In genomic region chr1:182261655-182262054, GRCh38 we compare ENCODE assay signal across 19 cellular contexts.
DNase-seq lines count a peak whose midpoint lies in the region; ATAC-seq and TF ChIP-seq lines count a peak whose summit lies in the region.
"Had no signal": no experiment of that assay in that cellular context is flagged by ENCODE, and none has a peak within 500 bp of the region (broad histone marks: within the 10 kb centered on the region; RNA-seq: fewer than 3 reads in every experiment).

No MANE protein-coding gene starts in this region.

- no peaks in the 10 kb centered on the region for H3K79me2 ChIP-seq in KMS-11 (ENCODE audit: insufficient read depth, low read depth)

- peaks cover 33% of the 10 kb centered on the region for H3K4me1 Mint-ChIP-seq in CD8-positive, alpha-beta T cell (ENCODE audit: low read depth)
- peaks cover 45% of the 10 kb centered on the region for H3K4me1 Mint-ChIP-seq in central memory CD8-positive, alpha-beta T cell
- peaks cover 0 to 14% of the 10 kb centered on the region in 2 donors for H3K4me1 Mint-ChIP-seq in stimulated activated naive B cell treated with anti-CD40 and anti-IgM and Interleukin-4, amounts not matched to agents 10 μg/mL and 1 μg/mL and 100 μg/mL, for 72 hours

- no peaks in the 10 kb centered on the region for H3K36me3 ChIP-seq in CD8-positive, alpha-beta T cell (ENCODE audit: insufficient read depth, low read length)
- no peaks in the 10 kb centered on the region for H3K36me3 ChIP-seq in KMS-11 (ENCODE audit: insufficient read depth)
- H3K36me3 ChIP-seq in aorta (ENCODE audit: control insufficient read depth in 1 of 2, insufficient read depth in 2 of 2, low read length in 1 of 2), result no peaks in the 10 kb centered on the region
- H3K36me3 ChIP-seq: BLaER1, HAP-1 had no signal

- ATAC-seq in CD8-positive, alpha-beta T cell, result no peak
- ATAC-seq in GM19023 (IDR thresholded peaks at IDR 0.05; ENCODE audit: unreplicated experiment) (peak; percentile 42), aorta (ENCODE audit: low FRiP score) (no peak)
- no peak for ATAC-seq in central memory CD8-positive, alpha-beta T cell (replicated peaks; ENCODE audit: extremely low read depth, poor library complexity, severe bottlenecking)
- no peak for ATAC-seq in stimulated activated naive B cell treated with anti-CD40 and anti-IgM and Interleukin-4, amounts not matched to agents 10 μg/mL and 1 μg/mL and 100 μg/mL, for 72 hours (replicated peaks)
- ATAC-seq: Panc1, Right ventricle myocardium inferior had no signal

- no peaks in the 10 kb centered on the region for H4K20me1 ChIP-seq in KMS-11 (ENCODE audit: insufficient read depth)
- H4K20me1 ChIP-seq: BLaER1 had no signal

- H3K27ac ChIP-seq in CD8-positive, alpha-beta T cell (ENCODE audit: low read depth, low read length), result no peak overlapping the region
- H3K27ac ChIP-seq in KMS-11 (peak overlapping the region; percentile 86), aorta (ENCODE audit: low read depth in 1 of 2, low read length in 2 of 2) (no peak overlapping the region)
- H3K27ac ChIP-seq: BLaER1, GM23248 had no signal

- H3K4me3 Mint-ChIP-seq in CD8-positive, alpha-beta T cell, result no peak overlapping the region
- no peak overlapping the region for H3K4me3 Mint-ChIP-seq in central memory CD8-positive, alpha-beta T cell
- no peak overlapping the region for H3K4me3 Mint-ChIP-seq in stimulated activated naive B cell treated with anti-CD40 and anti-IgM and Interleukin-4, amounts not matched to agents 10 μg/mL and 1 μg/mL and 100 μg/mL, for 72 hours
- H3K4me3 Mint-ChIP-seq: CD8-positive, alpha-beta memory T cell had no signal

- H3K27ac Mint-ChIP-seq in CD8-positive, alpha-beta T cell, result peak overlapping the region; percentile 50
- peak overlapping the region; percentile 76 for H3K27ac Mint-ChIP-seq in central memory CD8-positive, alpha-beta T cell (ENCODE audit: low read depth)
- no peak overlapping the region for H3K27ac Mint-ChIP-seq in stimulated activated naive B cell treated with anti-CD40 and anti-IgM and Interleukin-4, amounts not matched to agents 10 μg/mL and 1 μg/mL and 100 μg/mL, for 72 hours

- no peaks in the 10 kb centered on the region for H3K9me3 Mint-ChIP-seq in CD8-positive, alpha-beta T cell
- H3K9me3 Mint-ChIP-seq in central memory CD8-positive, alpha-beta T cell, result no peaks in the 10 kb centered on the region
- H3K9me3 Mint-ChIP-seq in stimulated activated naive B cell treated with anti-CD40 and anti-IgM and Interleukin-4, amounts not matched to agents 10 μg/mL and 1 μg/mL and 100 μg/mL, for 72 hours, result peaks cover 0 to 1% of the 10 kb centered on the region in 2 donors
- H3K9me3 Mint-ChIP-seq: CD8-positive, alpha-beta memory T cell had no signal

- no peak for DNase-seq in CD8-positive, alpha-beta T cell
- DNase-seq in central memory CD8-positive, alpha-beta T cell (ENCODE audit: low spot score in 2 of 2), result no peak
- DNase-seq in NCI-H1930 (lab: John Stamatoyannopoulos, UW), result no peak
- DNase-seq in aorta, result no peak
- no peak for DNase-seq in stimulated activated naive B cell treated with anti-CD40 and anti-IgM and Interleukin-4, amounts not matched to agents 10 μg/mL and 1 μg/mL and 100 μg/mL, for 72 hours
- DNase-seq: CD8-positive, alpha-beta memory T cell; DMS53; GM23248; NCI-H1417; NCI-H187 treated with DMSO at 0.1 percent for 48 hours; NCI-H446; NCI-H526 treated with DMSO at 0.1 percent for 48 hours had no signal

- H2AFZ ChIP-seq in KMS-11 (ENCODE audit: low read depth), result no peak overlapping the region
- H2AFZ ChIP-seq: GM23248 had no signal

- peaks cover 32% of the 10 kb centered on the region for H3K4me1 ChIP-seq in CD8-positive, alpha-beta T cell (ENCODE audit: insufficient read depth, low read length)
- H3K4me1 ChIP-seq in KMS-11 (ENCODE audit: low read depth, poor library complexity, severe bottlenecking) (peaks cover 45% of the 10 kb centered on the region), aorta (ENCODE audit: control insufficient read depth in 1 of 2, insufficient read depth in 2 of 2, low read length in 2 of 2) (no peaks in the 10 kb centered on the region)
- H3K4me1 ChIP-seq: HAP-1 had no signal

- no peak overlapping the region for H3K9ac ChIP-seq in KMS-11
- H3K9ac ChIP-seq: BLaER1, GM23248 had no signal

- no peak overlapping the region for H3K4me3 ChIP-seq in CD8-positive, alpha-beta T cell (ENCODE audit: low read depth, low read length)
- H3K4me3 ChIP-seq in KMS-11 (IDR thresholded peaks at IDR 0.05; ENCODE audit: insufficient read depth, low read depth, low read length) (no peak overlapping the region), aorta (ENCODE audit: low read length in 2 of 2) (no peak overlapping the region)
- H3K4me3 ChIP-seq: BLaER1, GM23248, HAP-1, K562 had no signal

- H3K4me2 ChIP-seq in KMS-11, result peak overlapping the region; percentile 52; the same call in 1 of the 2 replicates
- H3K4me2 ChIP-seq: BLaER1 had no signal

- 57 to 63% methylated on average over 1 of the region's 1 CpG for WGBS in aorta, 2 donors

- no peak for TF ChIP-seq CTCF in CD8-positive, alpha-beta T cell (IDR thresholded peaks at IDR 0.05)
- no peak for TF ChIP-seq CTCF in KMS-11 (conservative IDR thresholded peaks at IDR 0.05; ENCODE audit: low read depth, low read length)

- no peaks in the 10 kb centered on the region for H3K27me3 Mint-ChIP-seq in CD8-positive, alpha-beta T cell (ENCODE audit: low read depth)
- no peaks in the 10 kb centered on the region for H3K27me3 Mint-ChIP-seq in central memory CD8-positive, alpha-beta T cell
- H3K27me3 Mint-ChIP-seq in stimulated activated naive B cell treated with anti-CD40 and anti-IgM and Interleukin-4, amounts not matched to agents 10 μg/mL and 1 μg/mL and 100 μg/mL, for 72 hours, result peaks cover 0 to 6% of the 10 kb centered on the region in 2 donors
- H3K27me3 Mint-ChIP-seq: CD8-positive, alpha-beta memory T cell had no signal

- H3K36me3 Mint-ChIP-seq in CD8-positive, alpha-beta T cell, result no peaks in the 10 kb centered on the region
- no peaks in the 10 kb centered on the region for H3K36me3 Mint-ChIP-seq in central memory CD8-positive, alpha-beta T cell (ENCODE audit: insufficient read depth)
- no peaks in the 10 kb centered on the region for H3K36me3 Mint-ChIP-seq in stimulated activated naive B cell treated with anti-CD40 and anti-IgM and Interleukin-4, amounts not matched to agents 10 μg/mL and 1 μg/mL and 100 μg/mL, for 72 hours
- H3K36me3 Mint-ChIP-seq: CD8-positive, alpha-beta memory T cell had no signal

- CTCF ChIA-PET in CD8-positive, alpha-beta T cell (lab: Charles Lee), result no interaction called here

- no peaks in the 10 kb centered on the region for H3K27me3 ChIP-seq in CD8-positive, alpha-beta T cell (ENCODE audit: insufficient read depth, low read length)
- H3K27me3 ChIP-seq in KMS-11 (ENCODE audit: insufficient read depth, low read depth) (no peaks in the 10 kb centered on the region), aorta (ENCODE audit: control insufficient read depth in 1 of 2, insufficient read depth in 2 of 2, low read length in 1 of 2) (peaks cover 0 to 2% of the 10 kb centered on the region in 2 donors)
- H3K27me3 ChIP-seq: BLaER1 had no signal

- intact Hi-C loops in CD8-positive, alpha-beta T cell (cut with DNase I, micrococcal nuclease), result loop anchor here in 1 of 2 experiments (2.0 to 5.0 kb wide), 2 partner anchors 43 to 131 kb away; partner anchors contain the start of gene GLUL
- intact Hi-C loops in aorta (cut with DNase I), result no loop called here

- H3K9me3 ChIP-seq in CD8-positive, alpha-beta T cell (ENCODE audit: low read length), result no peaks in the 10 kb centered on the region
- H3K9me3 ChIP-seq in aorta (ENCODE audit: control insufficient read depth, low read length), result no peaks in the 10 kb centered on the region
- H3K9me3 ChIP-seq: BLaER1, HAP-1 had no signal

- POLR2A ChIA-PET in CD8-positive, alpha-beta T cell (lab: Charles Lee), result no interaction called here
